Comparison of ENCODE assay signal across 17 cellular contexts in the genomic region with DNA sequence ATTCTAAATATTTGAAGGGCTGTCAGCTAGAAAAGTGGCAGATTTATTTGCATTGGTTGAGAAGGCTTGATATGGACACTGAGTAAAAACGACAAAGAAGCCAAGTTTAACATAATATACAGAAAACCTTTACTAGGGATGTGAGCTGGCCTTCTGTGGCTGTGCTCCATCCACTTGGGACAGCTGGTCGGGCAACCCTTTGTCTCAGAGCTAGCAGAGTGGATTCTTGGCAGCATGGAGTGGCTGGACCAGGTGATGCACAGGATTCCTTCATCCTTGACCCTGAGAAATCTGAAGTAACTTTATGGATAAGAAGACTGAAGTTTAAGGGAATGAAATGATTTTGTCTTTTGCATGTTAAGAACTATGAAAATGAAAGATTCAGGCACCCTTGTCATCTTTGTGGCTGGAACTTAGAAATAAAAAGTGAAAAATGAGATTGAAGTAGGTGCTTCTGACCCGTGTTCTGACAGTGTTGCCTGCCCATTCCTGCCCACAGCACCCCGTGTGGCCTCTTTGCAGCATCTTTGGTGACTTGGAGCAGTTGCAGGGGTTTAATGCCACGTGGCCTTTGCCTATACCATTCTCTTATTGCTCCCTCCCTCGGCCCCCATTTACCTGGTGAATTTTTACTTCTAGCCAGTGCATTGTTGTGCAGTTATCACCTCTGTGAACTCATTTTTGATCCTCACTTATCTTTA. TPM values are rescaled to one million over a fixed set of nuclear protein-coding genes. Genes with fewer than 3 reads are reported as not detected.
A peak's percentile ranks its signal among the peaks of the same experiment; 100 is the strongest.
DNase-seq lines count a peak whose midpoint lies in the region; ATAC-seq and TF ChIP-seq lines count a peak whose summit lies in the region.
"Had no signal": no experiment of that assay in that cellular context is flagged by ENCODE, and none has a peak within 500 bp of the region (broad histone marks: within the 10 kb centered on the region; RNA-seq: fewer than 3 reads in every experiment).

No MANE protein-coding gene starts in this region.

- H3K9me3 Mint-ChIP-seq in type B pancreatic cell = peaks cover 5% of the 10 kb centered on the region

- no peak overlapping the region for H3K4me3 Mint-ChIP-seq in type B pancreatic cell
- H3K4me3 Mint-ChIP-seq: B cell had no signal

- DNase-seq in stimulated activated CD8-positive, alpha-beta memory T cell treated with anti-CD3 and anti-CD28 coated beads, Interleukin-12 subunit alpha, Interleukin-12 subunit beta, amount 100 ng/mL, for 24 hours (ENCODE audit: extremely low read depth) = peak; percentile 5
- no peak for DNase-seq in stimulated activated CD8-positive, alpha-beta memory T cell treated with anti-CD3 and anti-CD28 coated beads, Interleukin-4, amount 100 ng/mL, for 48 hours
- DNase-seq in Jurkat, Clone E6-1 (ENCODE audit: low read depth, low spot score) = peak; percentile 79
- DNase-seq in cerebellar cortex (ENCODE audit: low spot score) = peak; percentile 50
- no peak for DNase-seq in type B pancreatic cell (ENCODE audit: extremely low spot score, unreplicated experiment)
- no peak for DNase-seq in omental fat pad (ENCODE audit: low spot score)
- no peak for DNase-seq in dedifferentiated amniotic fluid mesenchymal stem cell (ENCODE audit: extremely low spot score)
- DNase-seq in NCI-H1417 treated with DMSO at 0.1 percent for 48 hours (lab: John Stamatoyannopoulos, UW) = no peak
- DNase-seq: activated CD4-positive, alpha-beta T cell treated with anti-CD3 and anti-CD28 coated beads, Interleukin-2, amount 50 U/mL, for 4 hours; activated effector memory CD4-positive, alpha-beta T cell treated with anti-CD3 and anti-CD28 coated beads, Interleukin-2, amount 50 U/mL, for 16 hours; DMS53; HCEC 1CT; SJCRH30; T1000 had no signal

- TF ChIP-seq CTCF in type B pancreatic cell (conservative IDR thresholded peaks at IDR 0.05) (peak; percentile 18), omental fat pad (IDR thresholded peaks at IDR 0.05) (no peak)

- H3K4me3 ChIP-seq in Jurkat, Clone E6-1 (ENCODE audit: low read length) = peak overlapping the region; percentile 17
- H3K4me3 ChIP-seq: prostate gland, SJCRH30, thoracic aorta had no signal

- peaks cover 5% of the 10 kb centered on the region for H3K36me3 Mint-ChIP-seq in type B pancreatic cell

- no peaks in the 10 kb centered on the region for H3K27me3 Mint-ChIP-seq in type B pancreatic cell
- H3K27me3 Mint-ChIP-seq: B cell had no signal

- peaks cover 35% of the 10 kb centered on the region for H3K4me1 Mint-ChIP-seq in type B pancreatic cell (ENCODE audit: unreplicated experiment)

- ATAC-seq in omental fat pad (ENCODE audit: low FRiP score) = no peak

- no peak overlapping the region for H3K27ac Mint-ChIP-seq in type B pancreatic cell
- H3K27ac Mint-ChIP-seq: B cell had no signal

RNA-seq across cellular contexts. Expression of a gene that starts 32.6 kb away (rescaled TPM):
- polyA plus RNA-seq in Jurkat, Clone E6-1 (2012; ENCODE audit: insufficient read depth, insufficient read length) = 9.9 TPM
- total RNA-seq in type B pancreatic cell (ENCODE audit: low replicate concordance) = 11.8 and 33.7 TPM in 2 replicates
- total RNA-seq in omental fat pad = 10 to 100 TPM in 2 of 4 donors, 1 to 10 TPM in 2; 8.2 to 27.0 (median 10.1) TPM

Comparison
In these comparisons a context has a peak if more than half of its experiments do, and no peak if none do; other contexts are left out.
1. DNase-seq: peak in stimulated activated CD8-positive, alpha-beta memory T cell treated with anti-CD3 and anti-CD28 coated beads, Interleukin-12 subunit alpha, Interleukin-12 subunit beta, amount 100 ng/mL, for 24 hours (single experiment), Jurkat, Clone E6-1 (single experiment) and cerebellar cortex (single experiment); none in stimulated activated CD8-positive, alpha-beta memory T cell treated with anti-CD3 and anti-CD28 coated beads, Interleukin-4, amount 100 ng/mL, for 48 hours (single experiment), type B pancreatic cell (single experiment), omental fat pad (single experiment), dedifferentiated amniotic fluid mesenchymal stem cell (single experiment) and NCI-H1417 treated with DMSO at 0.1 percent for 48 hours (single experiment).